Comparison of ENCODE assay signal across 8 cellular contexts in genomic region chr11:20363149-20363499, GRCh38. TPM values are rescaled to one million over a fixed set of nuclear protein-coding genes. Genes with fewer than 3 reads are reported as not detected.
DNase-seq lines count a peak whose midpoint lies in the region; ATAC-seq, FAIRE-seq and TF ChIP-seq lines count a peak whose summit lies in the region.

No MANE protein-coding gene starts in this region.

- peaks cover 42% of the 10 kb centered on the region for H3K4me1 ChIP-seq in CD8-positive, alpha-beta memory T cell (ENCODE audit: insufficient read depth, low read length)

- H3K4me3 Mint-ChIP-seq in CD8-positive, alpha-beta memory T cell: peak overlapping the region; percentile 84 to 97 (median 94)
- H3K4me3 Mint-ChIP-seq in neural crest cell: peak overlapping the region; percentile 81

- POLR2A ChIA-PET in CD8-positive, alpha-beta memory T cell (lab: Charles Lee): interaction anchor here (1.1 kb wide), 1 partner anchor 9 kb away, joined by 4 read pairs; no protein-coding TSS in a partner anchor

- TF ChIP-seq POLR2A in GM12892 (IDR thresholded peaks at IDR 0.05; ENCODE audit: low read depth, low read length): no peak

- peak; percentile 6 for ATAC-seq in HG02885 (IDR thresholded peaks at IDR 0.05; ENCODE audit: poor library complexity, unreplicated experiment)

- H3K27ac ChIP-seq in CD8-positive, alpha-beta memory T cell (ENCODE audit: low read depth, low read length): peak overlapping the region; percentile 83

- peaks cover 0 to 15% (median 5%) of the 10 kb centered on the region in 3 donors for H3K36me3 Mint-ChIP-seq in CD8-positive, alpha-beta memory T cell
- H3K36me3 Mint-ChIP-seq in neural crest cell (ENCODE audit: low read depth): peaks cover 2% of the 10 kb centered on the region

- no peaks in the 10 kb centered on the region for H3K27me3 ChIP-seq in CD8-positive, alpha-beta memory T cell (ENCODE audit: insufficient read depth, low read length, poor library complexity, severe bottlenecking)

- no peaks in the 10 kb centered on the region for H3K36me3 ChIP-seq in CD8-positive, alpha-beta memory T cell (ENCODE audit: insufficient read depth, low read length)

- peak overlapping the region; percentile 88 to 96 (median 94) for H3K27ac Mint-ChIP-seq in CD8-positive, alpha-beta memory T cell
- H3K27ac Mint-ChIP-seq in neural crest cell (ENCODE audit: unreplicated experiment): peak overlapping the region; percentile 30

- H3K4me3 ChIP-seq in CD8-positive, alpha-beta memory T cell (ENCODE audit: low read length): peak overlapping the region; percentile 78
- H3K4me3 ChIP-seq in choroid plexus epithelial cell (ENCODE audit: low read depth, low read length): peak overlapping the region; percentile 75

- no peak for DNase-seq in CD8-positive, alpha-beta memory T cell
- no peak for DNase-seq in choroid plexus epithelial cell (ENCODE audit: low read depth)
- no peak for DNase-seq in neural crest cell (ENCODE audit: low read depth, low spot score)
- no peak for DNase-seq in stimulated activated CD4-positive, alpha-beta T cell treated with anti-CD3 and anti-CD28 coated beads, Interleukin-4, amount 100 ng/mL, for 4 hours
- no peak for DNase-seq in T1000 (lab: John Stamatoyannopoulos, UW)
- no peak for DNase-seq in HuH-7 (ENCODE audit: low spot score)
- DNase-seq in GM12892 (ENCODE audit: insufficient read length): no peak

- no peaks in the 10 kb centered on the region for H3K9me3 Mint-ChIP-seq in CD8-positive, alpha-beta memory T cell
- H3K9me3 Mint-ChIP-seq in neural crest cell: no peaks in the 10 kb centered on the region

- CTCF ChIA-PET in CD8-positive, alpha-beta memory T cell (lab: Charles Lee): interaction anchor here (1.4 to 2.6 kb wide), 3 partner anchors 8 to 235 kb away, joined by 5 to 12 read pairs (median 7); no protein-coding TSS in a partner anchor

- H3K4me1 Mint-ChIP-seq in CD8-positive, alpha-beta memory T cell: peaks cover 55 to 72% (median 62%) of the 10 kb centered on the region in 3 donors
- peaks cover 26% of the 10 kb centered on the region for H3K4me1 Mint-ChIP-seq in neural crest cell

- no peak for FAIRE-seq in GM12892 (lab: Jason Lieb, UNC)

- no peaks in the 10 kb centered on the region for H3K27me3 Mint-ChIP-seq in CD8-positive, alpha-beta memory T cell
- peaks cover 29% of the 10 kb centered on the region for H3K27me3 Mint-ChIP-seq in neural crest cell (ENCODE audit: low read depth)

- H3K9me3 ChIP-seq in CD8-positive, alpha-beta memory T cell (ENCODE audit: low read length): no peaks in the 10 kb centered on the region

- no peak for TF ChIP-seq CTCF in choroid plexus epithelial cell (conservative IDR thresholded peaks at IDR 0.05; ENCODE audit: low read depth, low read length)
- no peak for TF ChIP-seq CTCF in neural crest cell (conservative IDR thresholded peaks at IDR 0.05)

RNA-seq across cellular contexts. Expression of gene HTATIP2, which starts 0.4 kb away (rescaled TPM):
- 10 to 100 TPM; 50.7 to 52.4 TPM for total RNA-seq in CD8-positive, alpha-beta memory T cell
- polyA plus RNA-seq in CD8-positive, alpha-beta memory T cell: 49.6 TPM
- total RNA-seq in neural crest cell: 17.0 and 17.8 TPM in 2 replicates
- 31.5 TPM for polyA plus RNA-seq in GM12892 (2012; ENCODE audit: missing spikeins)

RNA-seq across cellular contexts. Expression of gene PRMT3, which starts 24.4 kb away (rescaled TPM):
- total RNA-seq in CD8-positive, alpha-beta memory T cell: 10 to 100 TPM; 50.0 to 54.4 TPM
- 5.4 TPM for polyA plus RNA-seq in CD8-positive, alpha-beta memory T cell
- 22.8 and 26.1 TPM in 2 replicates for total RNA-seq in neural crest cell
- 22.9 TPM for polyA plus RNA-seq in GM12892 (2012; ENCODE audit: missing spikeins)
